Comparison of ENCODE assay signal across 8 cellular contexts in genomic region chr9:86282077-86282978, GRCh38. TPM values are rescaled to one million over a fixed set of nuclear protein-coding genes. Genes with fewer than 3 reads are reported as not detected.
DNase-seq lines count a peak whose midpoint lies in the region; ATAC-seq and TF ChIP-seq lines count a peak whose summit lies in the region.

Gene ISCA1 (minus strand): TSS chr9:86282538. CDS start chr9:86282458, 80 bp downstream.

- no peaks in the 10 kb centered on the region for H3K36me3 ChIP-seq in kidney epithelial cell (ENCODE audit: control insufficient read depth, insufficient read depth, low read length)

- H3K4me3 ChIP-seq in kidney epithelial cell (ENCODE audit: low read depth, low read length): peak within 1 kb of the TSS; percentile 99

- no peak for TF ChIP-seq CTCF in kidney epithelial cell (IDR thresholded peaks at IDR 0.05; ENCODE audit: insufficient read depth, low read length, poor library complexity, severe bottlenecking)

- H3K27me3 ChIP-seq in kidney epithelial cell (ENCODE audit: control insufficient read depth, insufficient read depth, low read length): no peaks in the 10 kb centered on the region

- peak; percentile 86 for ATAC-seq in HG03432 (IDR thresholded peaks at IDR 0.05; ENCODE audit: unreplicated experiment)

- peak; percentile 75 for TF ChIP-seq POLR2A in GM19193 (IDR thresholded peaks at IDR 0.05; ENCODE audit: extremely low read depth, insufficient read depth, insufficient read length)

- DNase-seq in Ammon's horn (ENCODE audit: low spot score) (peak; percentile 97), NCI-H460 (ENCODE audit: extremely low read depth, low read depth) (peak; percentile 92), cerebellum (ENCODE audit: low spot score) (peak; percentile 96), kidney epithelial cell (ENCODE audit: low read depth) (peak; percentile 56)
- peak; percentile 98 to 99 for DNase-seq in activated CD4-positive, alpha-beta T cell treated with anti-CD3 and anti-CD28 coated beads for 24 hours (ENCODE audit: low read depth in 2 of 2)
- peak; percentile 93 to 97 for DNase-seq in stimulated activated CD4-positive, alpha-beta T cell treated with anti-CD3 and anti-CD28 coated beads, Interleukin-15, amount 100 ng/mL, for 48 hours (ENCODE audit: low read depth in 2 of 2)

RNA-seq across cellular contexts. Expression of gene ISCA1, which starts in this region (rescaled TPM):
- total RNA-seq in NCI-H460 (2014; rRNA removed; shearing (Covaris generic)): 79.1 and 83.8 TPM in 2 replicates
- 54.5 and 59.2 TPM in 2 replicates for polyA plus RNA-seq in NCI-H460 (2014; cell fraction: nucleus; rRNA removed)
- total RNA-seq in cerebellum: 55.4 TPM
- 22.1 and 26.4 TPM in 2 replicates for total RNA-seq in kidney epithelial cell

Comparison
In these comparisons a context has a peak if more than half of its experiments do, and no peak if none do; other contexts are left out.
1. Peak in every context shown above with its lines: DNase-seq, ATAC-seq and H3K4me3 ChIP-seq.